ENCODE assay signal across 26 cellular contexts in genomic region chr7:44056681-44057080, GRCh38. TPM values are rescaled to one million over a fixed set of nuclear protein-coding genes. Genes with fewer than 3 reads are reported as not detected.
DNase-seq lines count a peak whose midpoint lies in the region; ATAC-seq and TF ChIP-seq lines count a peak whose summit lies in the region.
"Had no signal": no experiment of that assay in that cellular context is flagged by ENCODE, and none has a peak within 500 bp of the region (broad histone marks: within the 10 kb centered on the region; RNA-seq: fewer than 3 reads in every experiment).

No MANE protein-coding gene starts in this region.

- H3K4me1 ChIP-seq in left ventricle myocardium inferior (peaks cover 50% of the 10 kb centered on the region), Peyer's patch (peaks cover 0 to 21% (median 0%) of the 10 kb centered on the region in 4 donors), upper lobe of right lung (no peaks in the 10 kb centered on the region)

- intact Hi-C loops in left ventricle myocardium inferior (cut with micrococcal nuclease) (no loop called here), Right ventricle myocardium superior (cut with DNase I) (no loop called here), upper lobe of right lung (cut with DNase I) (no loop called here)

- H3K36me3 ChIP-seq in left ventricle myocardium inferior (peaks cover 83% of the 10 kb centered on the region), Peyer's patch (peaks cover 0 to 96% (median 0%) of the 10 kb centered on the region in 3 donors), upper lobe of right lung (peaks cover 99% of the 10 kb centered on the region)

- DNase-seq in left ventricle myocardium inferior (peak; percentile 11), Right ventricle myocardium superior (no peak), Peyer's patch (peak in 2 of 3 donors; percentile 9 to 39), omental fat pad (ENCODE audit: low spot score) (peak; percentile 2), upper lobe of right lung (peak; percentile 48), foreskin fibroblast (no peak), HT-29 (ENCODE audit: low spot score) (no peak)
- DNase-seq in stimulated activated CD8-positive, alpha-beta memory T cell treated with anti-CD3 and anti-CD28 coated beads, Interleukin-4, amount 100 ng/mL, for 48 hours, result no peak
- DNase-seq: ACHN; central memory CD4-positive, alpha-beta T cell; COR-L47; erythroblast; KG1; left lung; MG63; NCI-H1105; NCI-H2029; NCI-H2227 treated with DMSO at 0.1 percent for 48 hours; NCI-H69; PC-9; stimulated activated CD4-positive, alpha-beta T cell treated with anti-CD3 and anti-CD28 coated beads, Interleukin-1b, Interleukin-23, amount 100 ng/mL, for 48 hours; stimulated activated naive CD8-positive, alpha-beta T cell treated with anti-CD3 and anti-CD28 coated beads, Interleukin-15, amount 100 ng/mL, for 72 hours; SW 1271; T-helper 9 cell had no signal

- no peaks in the 10 kb centered on the region for H3K9me3 ChIP-seq in left ventricle myocardium inferior (replicated peaks)
- no peaks in the 10 kb centered on the region for H3K9me3 ChIP-seq in Peyer's patch
- H3K9me3 ChIP-seq in upper lobe of right lung, result no peaks in the 10 kb centered on the region
- H3K9me3 ChIP-seq: left lung, MG63 had no signal

- TF ChIP-seq CTCF in left ventricle myocardium inferior (IDR thresholded peaks at IDR 0.05; ENCODE audit: borderline replicate concordance) (no peak), Peyer's patch (IDR thresholded peaks at IDR 0.05) (no peak), omental fat pad (IDR thresholded peaks at IDR 0.05) (no peak), upper lobe of right lung (IDR thresholded peaks at IDR 0.05) (no peak), foreskin fibroblast (IDR thresholded peaks at IDR 0.05; ENCODE audit: low read depth, low read length) (no peak)

- H3K4me3 ChIP-seq in left ventricle myocardium inferior (no peak overlapping the region), Peyer's patch (no peak overlapping the region), upper lobe of right lung (no peak overlapping the region), foreskin fibroblast (ENCODE audit: low read depth in 1 of 2, low read length in 2 of 2) (no peak overlapping the region)
- H3K4me3 ChIP-seq: left lung, MG63, PC-9, smooth muscle cell had no signal

- no peak for TF ChIP-seq POLR2A in Peyer's patch (IDR thresholded peaks at IDR 0.05)

- ATAC-seq in Right ventricle myocardium superior (ENCODE audit: poor library complexity), result no peak
- no peak for ATAC-seq in omental fat pad (ENCODE audit: low FRiP score)
- no peak for ATAC-seq in upper lobe of right lung
- ATAC-seq: activated CD4-positive, alpha-beta T cell treated with anti-CD3 and anti-CD28 coated beads for 36 hours; left lung; stimulated activated naive CD8-positive, alpha-beta T cell treated with anti-CD3 and anti-CD28 coated beads, Interleukin-15, amount 100 ng/mL, for 72 hours had no signal

- H3K27me3 ChIP-seq in left ventricle myocardium inferior (ENCODE audit: low read depth), result no peaks in the 10 kb centered on the region
- no peaks in the 10 kb centered on the region for H3K27me3 ChIP-seq in Peyer's patch
- no peaks in the 10 kb centered on the region for H3K27me3 ChIP-seq in upper lobe of right lung
- H3K27me3 ChIP-seq: left lung, MG63 had no signal

- no peak overlapping the region for H3K27ac ChIP-seq in left ventricle myocardium inferior (replicated peaks)
- H3K27ac ChIP-seq in Peyer's patch, result peak overlapping the region in 1 of 4 donors; percentile 79
- no peak overlapping the region for H3K27ac ChIP-seq in upper lobe of right lung
- H3K27ac ChIP-seq: left lung, PC-9 had no signal

RNA-seq across cellular contexts. Expression of gene PGAM2, which starts 8.7 kb away (rescaled TPM):
- total RNA-seq in left ventricle myocardium inferior (671 TPM), Right ventricle myocardium superior (1,131 TPM), Peyer's patch (1 to 10 TPM in 2 of 4 donors, not detected in 2; 1.2 to 4.1 TPM), omental fat pad (not detected), upper lobe of right lung (1.1 TPM)
- 0.56 TPM in 1 of 2 replicates, not detected in the other for total RNA-seq in HT-29 (2014; rRNA removed; shearing (Covaris generic))
- total RNA-seq: activated CD4-positive, alpha-beta T cell treated with anti-CD3 and anti-CD28 coated beads for 36 hours; smooth muscle cell had no signal

RNA-seq across cellular contexts. Expression of gene DBNL, which starts 12.2 kb away (rescaled TPM):
- total RNA-seq in left ventricle myocardium inferior (33.1 TPM), Right ventricle myocardium superior (28.0 TPM), Peyer's patch (100 to 1,000 TPM; 100 to 303 (median 111) TPM), omental fat pad (100 to 1,000 TPM; 106 to 160 (median 127) TPM), upper lobe of right lung (93.7 TPM)
- total RNA-seq in HT-29 (2014; rRNA removed; shearing (Covaris generic)), result 184 and 203 TPM in 2 replicates

RNA-seq across cellular contexts. Expression of gene POLM, which starts 25.6 kb away (rescaled TPM):
- 12.4 TPM for total RNA-seq in left ventricle myocardium inferior
- 15.5 TPM for total RNA-seq in Right ventricle myocardium superior
- total RNA-seq in Peyer's patch, result 100 to 1,000 TPM in 2 of 4 donors, 10 to 100 TPM in 2; 49.5 to 150 (median 90.8) TPM
- total RNA-seq in omental fat pad, result 10 to 100 TPM; 10.0 to 43.5 (median 21.3) TPM
- total RNA-seq in upper lobe of right lung, result 26.8 TPM
- 20.0 and 22.9 TPM in 2 replicates for total RNA-seq in HT-29 (2014; rRNA removed; shearing (Covaris generic))

RNA-seq across cellular contexts. Expression of gene AEBP1, which starts 47.5 kb away (rescaled TPM):
- total RNA-seq in left ventricle myocardium inferior (20.5 TPM), Right ventricle myocardium superior (12.4 TPM), Peyer's patch (100 to 1,000 TPM in 1 of 4 donors, 10 to 100 TPM in 3; 20.1 to 127 (median 58.0) TPM), omental fat pad (100 to 1,000 TPM in 3 of 4 donors, 10 to 100 TPM in 1; 64.9 to 209 (median 163) TPM), upper lobe of right lung (272 TPM)
- not detected in 2 replicates for total RNA-seq in HT-29 (2014; rRNA removed; shearing (Covaris generic))

RNA-seq across cellular contexts. Expression of gene SPDYE1, which starts 59.0 kb away (rescaled TPM):
- total RNA-seq in left ventricle myocardium inferior, result not detected
- not detected for total RNA-seq in Right ventricle myocardium superior
- total RNA-seq in Peyer's patch, result not detected
- total RNA-seq in omental fat pad, result not detected
- not detected for total RNA-seq in upper lobe of right lung
- not detected in 2 replicates for total RNA-seq in HT-29 (2014; rRNA removed; shearing (Covaris generic))
- total RNA-seq: activated CD4-positive, alpha-beta T cell treated with anti-CD3 and anti-CD28 coated beads for 36 hours; left lung; PC-9; smooth muscle cell had no signal

Comparison
In these comparisons a context has a peak if more than half of its experiments do, and no peak if none do; other contexts are left out.
1. DNase-seq: peak in left ventricle myocardium inferior (single experiment), Peyer's patch (2 of 3), omental fat pad (single experiment) and upper lobe of right lung (single experiment); none in Right ventricle myocardium superior (single experiment), foreskin fibroblast (0 of 2), stimulated activated CD8-positive, alpha-beta memory T cell treated with anti-CD3 and anti-CD28 coated beads, Interleukin-4, amount 100 ng/mL, for 48 hours (single experiment) and HT-29 (single experiment).
2. RNA of gene PGAM2, which starts 8.7 kb away (total RNA-seq): 1,131 TPM in Right ventricle myocardium superior (single experiment) and 671 TPM in left ventricle myocardium inferior (single experiment); 1.2 to 4.1 TPM in Peyer's patch, 1.1 TPM in upper lobe of right lung (single experiment), 0.56 TPM in HT-29 and not detected in omental fat pad; every median in the first group is over 100 times any median in the second.